Comparison of ENCODE assay signal across 10 cellular contexts in the genomic region with DNA sequence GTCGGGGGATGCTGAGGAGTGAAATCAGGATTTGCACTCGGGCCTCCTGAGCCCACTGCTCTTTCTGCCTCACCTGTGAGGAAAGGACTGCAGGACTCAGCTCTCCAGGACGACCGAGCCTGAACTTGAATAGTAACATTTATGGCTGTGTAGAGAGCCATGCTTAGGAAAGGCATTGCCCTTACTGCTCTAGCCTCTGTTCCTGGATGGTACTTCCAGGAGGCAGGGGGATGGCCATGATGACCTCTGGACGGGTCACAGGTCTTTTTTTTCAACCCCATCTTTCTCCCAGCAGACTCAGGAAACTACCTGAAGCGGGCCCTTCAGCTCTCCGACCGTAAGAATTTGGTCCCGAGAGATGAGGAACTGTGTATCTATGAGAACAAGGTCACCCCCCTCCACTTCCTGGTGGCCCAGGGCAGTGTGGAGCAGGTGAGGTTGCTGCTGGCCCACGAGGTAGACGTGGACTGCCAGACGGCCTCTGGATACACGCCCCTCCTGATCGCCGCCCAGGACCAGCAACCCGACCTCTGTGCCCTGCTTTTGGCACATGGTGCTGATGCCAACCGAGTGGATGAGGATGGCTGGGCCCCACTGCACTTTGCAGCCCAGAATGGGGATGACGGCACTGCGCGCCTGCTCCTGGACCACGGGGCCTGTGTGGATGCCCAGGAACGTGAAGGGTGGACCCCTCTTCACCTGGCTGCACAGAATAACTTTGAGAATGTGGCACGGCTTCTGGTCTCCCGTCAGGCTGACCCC. TPM values are rescaled to one million over a fixed set of nuclear protein-coding genes. Genes with fewer than 3 reads are reported as not detected.
"Had no signal": no experiment of that assay in that cellular context is flagged by ENCODE, and none has a peak within 500 bp of the region (broad histone marks: within the 10 kb centered on the region; RNA-seq: fewer than 3 reads in every experiment).

No MANE protein-coding gene starts in this region.

- DNase-seq: GM23248, GOT3, H7, HFFc6 had no signal

- H3K9ac ChIP-seq: GM23248 had no signal

- H3K36me3 ChIP-seq: HAP-1 had no signal

- H3K4me3 ChIP-seq: GM23248, HAP-1 had no signal

- H3K9me3 Mint-ChIP-seq: HFFc6 had no signal

- H2AFZ ChIP-seq: GM23248 had no signal

- ATAC-seq: HCT116, HepG2 had no signal

- H3K4me1 ChIP-seq: HAP-1 had no signal

- H3K27ac ChIP-seq: GM23248, HL-60 had no signal

- H3K4me3 Mint-ChIP-seq: HFFc6, IgD-negative memory B cell had no signal

- H3K27ac Mint-ChIP-seq: HFFc6, IgD-negative memory B cell had no signal

- H3K4me1 Mint-ChIP-seq: IgD-negative memory B cell had no signal

- FAIRE-seq: HepG2 had no signal

- H3K9me3 ChIP-seq: HAP-1 had no signal

RNA-seq across cellular contexts. Expression of a gene that starts 11.3 kb away (rescaled TPM):
- total RNA-seq: GM23248, H7, HFFc6, HT1080 had no signal
- polyA plus RNA-seq: GM23248, IgD-negative memory B cell had no signal
